12 cellular contexts compared by ENCODE assay signal in genomic region chr3:52193059-52193458, GRCh38. TPM values are rescaled to one million over a fixed set of nuclear protein-coding genes. Genes with fewer than 3 reads are reported as not detected.
DNase-seq lines count a peak whose midpoint lies in the region; ATAC-seq, FAIRE-seq and TF ChIP-seq lines count a peak whose summit lies in the region.
"Had no signal": no experiment of that assay in that cellular context is flagged by ENCODE, and none has a peak within 500 bp of the region (broad histone marks: within the 10 kb centered on the region; RNA-seq: fewer than 3 reads in every experiment).

No MANE protein-coding gene starts in this region.

- WGBS in psoas muscle, 3 donors, result 31 to 51% (median 31%) methylated on average over 18 of the region's 18 CpGs
- 80 to 96% methylated on average over 14 to 18 of the region's 18 CpGs for WGBS in testis, 2 donors

- H3K27ac ChIP-seq in psoas muscle, result no peak overlapping the region
- no peak overlapping the region for H3K27ac ChIP-seq in testis
- H3K27ac ChIP-seq: stomach had no signal

- H3K27me3 ChIP-seq in psoas muscle (ENCODE audit: insufficient read depth in 3 of 3, low read length in 2 of 3) (no peaks in the 10 kb centered on the region), testis (no peaks in the 10 kb centered on the region)
- H3K27me3 ChIP-seq: stomach had no signal

- intact Hi-C loops in psoas muscle (cut with DNase I) (no loop called here), testis (cut with DNase I; ENCODE audit: low total_unique reads) (no loop called here)

- no peak for TF ChIP-seq CTCF in psoas muscle (IDR thresholded peaks at IDR 0.05)
- TF ChIP-seq CTCF in testis (IDR thresholded peaks at IDR 0.05), result no peak

- TF ChIP-seq POLR2A in GM12891 (IDR thresholded peaks at IDR 0.05; ENCODE audit: low read depth, low read length) (no peak), testis (IDR thresholded peaks at IDR 0.05) (no peak)

- H3K4me1 ChIP-seq in psoas muscle (peaks cover 17% of the 10 kb centered on the region), testis (peaks cover 67% of the 10 kb centered on the region)

- no peak overlapping the region for H3K4me3 ChIP-seq in psoas muscle
- no peak overlapping the region for H3K4me3 ChIP-seq in testis
- H3K4me3 ChIP-seq: stomach had no signal

- ATAC-seq in psoas muscle (peak; percentile 64 to 79 (median 67)), GM21529 (IDR thresholded peaks at IDR 0.05; ENCODE audit: unreplicated experiment) (no peak)

- H3K36me3 ChIP-seq in psoas muscle (ENCODE audit: insufficient read depth in 1 of 2, low read depth in 1 of 2), result no peaks in the 10 kb centered on the region
- H3K36me3 ChIP-seq in testis (ENCODE audit: low read depth, missing control alignments), result no peaks in the 10 kb centered on the region
- H3K36me3 ChIP-seq: stomach had no signal

- DNase-seq in GM04503 (ENCODE audit: low read depth) (peak; percentile 29), RPMI7951 (ENCODE audit: low read depth) (peak; percentile 94), foreskin melanocyte (peak; percentile 6), psoas muscle (peak; percentile 78 to 89), GM12891 (ENCODE audit: insufficient read length, low spot score) (no peak), testis (no peak)
- DNase-seq in activated effector memory CD4-positive, alpha-beta T cell treated with Interleukin-2 at 50 U/mL for 16 hours, result no peak
- DNase-seq: DND-41, NCI-H345, stomach had no signal

- no peaks in the 10 kb centered on the region for H3K9me3 ChIP-seq in psoas muscle
- no peaks in the 10 kb centered on the region for H3K9me3 ChIP-seq in testis
- H3K9me3 ChIP-seq: stomach had no signal

- no peak for FAIRE-seq in GM12891 (lab: Jason Lieb, UNC)

TF ChIP-seq in GM12891, 5 proteins besides CTCF, POLR2A, EP300 and RAD21:
- TF ChIP-seq POU2F2 (IDR thresholded peaks at IDR 0.05; ENCODE audit: low read depth, low read length), result no peak
- TF ChIP-seq POLR2AphosphoS5 (IDR thresholded peaks at IDR 0.05; ENCODE audit: low read depth, low read length), result no peak
- TF ChIP-seq SPI1 (IDR thresholded peaks at IDR 0.05; ENCODE audit: low read depth, low read length), result no peak
- no peak for TF ChIP-seq PAX5 (IDR thresholded peaks at IDR 0.05; ENCODE audit: insufficient read depth, low read length, severe bottlenecking)
- no peak for TF ChIP-seq TAF1 (IDR thresholded peaks at IDR 0.05; ENCODE audit: low read depth, low read length)

RNA-seq across cellular contexts. Expression of gene ALAS1, which starts 4.9 kb away (rescaled TPM):
- total RNA-seq in RPMI7951 (2014; rRNA removed; shearing (Covaris generic)), result 32.0 and 37.6 TPM in 2 replicates
- total RNA-seq in psoas muscle (10 to 100 TPM; 50.1 to 89.4 (median 68.1) TPM), testis (10 to 100 TPM; 49.9 to 51.4 TPM)
- polyA plus RNA-seq in psoas muscle (100 to 1,000 TPM in 2 of 3 donors, 10 to 100 TPM in 1; 75.2 to 138 (median 121) TPM), testis (ENCODE audit: insufficient read depth, low read depth, low replicate concordance) (54.2 TPM)
- polyA plus RNA-seq in GM12891 (2012; ENCODE audit: low read depth, missing spikeins), result 61.9 TPM

RNA-seq across cellular contexts. Expression of gene TLR9, which starts 32.4 kb away (rescaled TPM):
- total RNA-seq in RPMI7951 (2014; rRNA removed; shearing (Covaris generic)), result not detected in 2 replicates
- under 1 TPM in 3 of 4 donors, not detected in 1; 0.34 to 0.55 (median 0.41) TPM for total RNA-seq in psoas muscle
- under 1 TPM; 0.04 to 0.14 (median 0.08) TPM for polyA plus RNA-seq in psoas muscle
- 1.8 TPM for polyA plus RNA-seq in GM12891 (2012; ENCODE audit: low read depth, missing spikeins)
- total RNA-seq in testis, result under 1 TPM; 0.08 to 0.25 TPM
- 0.20 TPM for polyA plus RNA-seq in testis (ENCODE audit: insufficient read depth, low read depth, low replicate concordance)
- total RNA-seq: fibroblast of villous mesenchyme, stomach had no signal

RNA-seq across cellular contexts. Expression of gene POC1A, which starts 38.8 kb away (rescaled TPM):
- total RNA-seq in RPMI7951 (2014; rRNA removed; shearing (Covaris generic)), result 20.4 and 21.4 TPM in 2 replicates
- total RNA-seq in psoas muscle, result 1 to 10 TPM; 1.1 to 3.2 (median 1.6) TPM
- 1 to 10 TPM in 2 of 3 donors, under 1 TPM in 1; 0.87 to 2.9 (median 2.1) TPM for polyA plus RNA-seq in psoas muscle
- 10.3 TPM for polyA plus RNA-seq in GM12891 (2012; ENCODE audit: low read depth, missing spikeins)
- 10 to 100 TPM; 16.7 to 21.7 TPM for total RNA-seq in testis
- 36.1 TPM for polyA plus RNA-seq in testis (ENCODE audit: insufficient read depth, low read depth, low replicate concordance)

RNA-seq across cellular contexts. Expression of gene TWF2, which starts 45.9 kb away (rescaled TPM):
- 131 and 170 TPM in 2 replicates for total RNA-seq in RPMI7951 (2014; rRNA removed; shearing (Covaris generic))
- total RNA-seq in psoas muscle (100 to 1,000 TPM in 3 of 4 donors, 10 to 100 TPM in 1; 74.9 to 224 (median 138) TPM), testis (10 to 100 TPM; 36.5 to 58.1 TPM)
- polyA plus RNA-seq in psoas muscle (100 to 1,000 TPM in 1 of 3 donors, 10 to 100 TPM in 2; 19.6 to 160 (median 74.6) TPM), testis (ENCODE audit: insufficient read depth, low read depth, low replicate concordance) (30.0 TPM)
- polyA plus RNA-seq in GM12891 (2012; ENCODE audit: low read depth, missing spikeins), result 45.3 TPM

RNA-seq across cellular contexts. Expression of gene PPM1M, which starts 52.5 kb away (rescaled TPM):
- 11.0 and 12.3 TPM in 2 replicates for total RNA-seq in RPMI7951 (2014; rRNA removed; shearing (Covaris generic))
- total RNA-seq in psoas muscle, result 1 to 10 TPM; 2.1 to 7.5 (median 3.9) TPM
- 1 to 10 TPM; 2.5 to 3.3 (median 2.6) TPM for polyA plus RNA-seq in psoas muscle
- polyA plus RNA-seq in GM12891 (2012; ENCODE audit: low read depth, missing spikeins), result 19.3 TPM
- 10 to 100 TPM; 12.9 to 15.2 TPM for total RNA-seq in testis
- 22.2 TPM for polyA plus RNA-seq in testis (ENCODE audit: insufficient read depth, low read depth, low replicate concordance)

Comparison
In these comparisons a context has a peak if more than half of its experiments do, and no peak if none do; other contexts are left out.
1. DNase-seq: peak in GM04503 (single experiment), RPMI7951 (single experiment), foreskin melanocyte (single experiment) and psoas muscle (2 of 2); none in GM12891 (single experiment), activated effector memory CD4-positive, alpha-beta T cell treated with Interleukin-2 at 50 U/mL for 16 hours (single experiment) and testis (single experiment).